8 cellular contexts compared by ENCODE assay signal in genomic region chr4:83484500-83485431, GRCh38. TPM values are rescaled to one million over a fixed set of nuclear protein-coding genes. Genes with fewer than 3 reads are reported as not detected.
A peak's percentile ranks its signal among the peaks of the same experiment; 100 is the strongest.
DNase-seq lines count a peak whose midpoint lies in the region; ATAC-seq and TF ChIP-seq lines count a peak whose summit lies in the region.

Gene ABRAXAS1, minus strand, starts transcription at chr4:83485100. Its CDS starts 28 bp downstream, at chr4:83485072.

- H3K4me1 ChIP-seq in left ventricle myocardium inferior (peaks cover 22% of the 10 kb centered on the region), prostate gland (replicated peaks) (no peaks in the 10 kb centered on the region)

- H3K9me3 ChIP-seq in left ventricle myocardium inferior (replicated peaks) (no peaks in the 10 kb centered on the region), prostate gland (no peaks in the 10 kb centered on the region)

- peak; percentile 7 for TF ChIP-seq CTCF in left ventricle myocardium inferior (IDR thresholded peaks at IDR 0.05; ENCODE audit: borderline replicate concordance)
- peak in 1 of 4 experiments; percentile 10 for TF ChIP-seq CTCF in prostate gland (IDR thresholded peaks at IDR 0.05)

- H3K4me3 ChIP-seq in left ventricle myocardium inferior (peak within 1 kb of the TSS; percentile 80), prostate gland (peak within 1 kb of the TSS; percentile 72 to 73)

- TF ChIP-seq POLR2A in GM15510 (IDR thresholded peaks at IDR 0.05; ENCODE audit: borderline replicate concordance, extremely low read depth, insufficient read length) (peak; percentile 96), prostate gland (IDR thresholded peaks at IDR 0.05) (peak; percentile 85)

- H3K27ac ChIP-seq in left ventricle myocardium inferior (replicated peaks) (peak within 1 kb of the TSS; percentile 93), prostate gland (peak within 1 kb of the TSS; percentile 85 to 90)

- peak; percentile 96 for ATAC-seq in HG02884 (IDR thresholded peaks at IDR 0.05; ENCODE audit: unreplicated experiment)

- H3K27me3 ChIP-seq in left ventricle myocardium inferior (ENCODE audit: low read depth) (no peaks in the 10 kb centered on the region), prostate gland (replicated peaks; ENCODE audit: insufficient read depth) (no peaks in the 10 kb centered on the region)

- DNase-seq in NCI-H146 treated with DMSO at 0.1 percent for 48 hours (lab: John Stamatoyannopoulos, UW; ENCODE audit: unreplicated experiment): peak; percentile 32
- DNase-seq in T-helper 1 cell: peak; percentile 91 to 96 (median 92)
- DNase-seq in amygdala (lab: John Stamatoyannopoulos, UW): peak; percentile 62 to 96 (median 88)
- peak; percentile 96 for DNase-seq in left ventricle myocardium inferior
- peak; percentile 94 for DNase-seq in prostate gland (ENCODE audit: low spot score)
- DNase-seq in ureter (ENCODE audit: low spot score): peak; percentile 92

- under 1% methylated on average over 79 of the region's 93 CpGs for WGBS in prostate gland

- intact Hi-C loops in left ventricle myocardium inferior (cut with micrococcal nuclease) (no loop called here), prostate gland (cut with DNase I) (no loop called here)

- H3K36me3 ChIP-seq in left ventricle myocardium inferior (peaks cover 3% of the 10 kb centered on the region), prostate gland (no peaks in the 10 kb centered on the region)

RNA-seq across cellular contexts. Expression of gene ABRAXAS1, which starts in this region (rescaled TPM):
- 5.6 TPM for total RNA-seq in left ventricle myocardium inferior
- total RNA-seq in prostate gland: 10 to 100 TPM; 11.6 to 13.1 TPM
- 12.7 TPM for total RNA-seq in ureter

Comparison
In these comparisons a context has a peak if more than half of its experiments do, and no peak if none do; other contexts are left out.
1. Peak in every context shown above with its lines: DNase-seq, ATAC-seq, H3K4me3 ChIP-seq and H3K27ac ChIP-seq.
2. DNase-seq: peak in every context shown above with its lines; median percentile 96 in left ventricle myocardium inferior; 94 in prostate gland; 92 in T-helper 1 cell; 92 in ureter; 88 in amygdala; 32 in NCI-H146 treated with DMSO at 0.1 percent for 48 hours.